In genomic region chr3:111688190-111688800, GRCh38 we compare ENCODE assay signal across 14 cellular contexts. TPM values are rescaled to one million over a fixed set of nuclear protein-coding genes. Genes with fewer than 3 reads are reported as not detected.
DNase-seq lines count a peak whose midpoint lies in the region; ATAC-seq and TF ChIP-seq lines count a peak whose summit lies in the region.
"Had no signal": no experiment of that assay in that cellular context is flagged by ENCODE, and none has a peak within 500 bp of the region (broad histone marks: within the 10 kb centered on the region; RNA-seq: fewer than 3 reads in every experiment).

No MANE protein-coding gene starts in this region.

- DNase-seq in CD8-positive, alpha-beta memory T cell = no peak
- DNase-seq in IMR-90 (no peak), immature natural killer cell (no peak), foreskin melanocyte (no peak)
- DNase-seq: CD4-positive, CD25-positive, alpha-beta regulatory T cell; DMS79; H7 had no signal

- H4K20me1 ChIP-seq in IMR-90 (ENCODE audit: insufficient read depth, low read length) = no peaks in the 10 kb centered on the region

- in situ Hi-C loops in IMR-90 (cut with MboI; ENCODE audit: low sequenced_read_pairs) = no loop called here

- CTCF ChIA-PET in CD8-positive, alpha-beta memory T cell (lab: Charles Lee) = interaction anchor here (1.2 to 1.9 kb wide), 3 partner anchors 11 to 29 kb away, joined by 3 to 9 read pairs (median 4); no protein-coding TSS in a partner anchor
- CTCF ChIA-PET in IMR-90 (lab: Yijun Ruan, JAX) = no interaction called here

- intact Hi-C loops in IMR-90 (cut with micrococcal nuclease) = no loop called here

- H3K4me1 ChIP-seq in CD8-positive, alpha-beta memory T cell (ENCODE audit: insufficient read depth, low read length) = peaks cover 15% of the 10 kb centered on the region
- no peaks in the 10 kb centered on the region; the same call in 1 of the 2 replicates for H3K4me1 ChIP-seq in IMR-90 (ENCODE audit: control insufficient read depth, insufficient read depth, low read length)
- peaks cover 0 to 5% (median 4%) of the 10 kb centered on the region in 4 donors for H3K4me1 ChIP-seq in liver (ENCODE audit: control insufficient read depth in 4 of 4, insufficient read depth in 4 of 4, low read length in 3 of 4)

- no TSS peak for BruUV-seq in IMR-90 (replicated peaks; lab: Mats Ljungman, UMichigan)

- no peak overlapping the region for H3K18ac ChIP-seq in IMR-90 (ENCODE audit: low read depth, low read length)

- no peak overlapping the region for H3K4me3 ChIP-seq in CD8-positive, alpha-beta memory T cell (ENCODE audit: low read length)
- H3K4me3 ChIP-seq in IMR-90 (ENCODE audit: insufficient read depth, low read depth, low read length) = no peak overlapping the region
- H3K4me3 ChIP-seq in liver (ENCODE audit: low read depth in 1 of 3, low read length in 3 of 3) = no peak overlapping the region
- H3K4me3 ChIP-seq: BLaER1 treated with 17β-estradiol and CSF1 and Interleukin-3, amounts not matched to agents 10 nM and 100 nM; GM12878; GM23338 had no signal

- no peak overlapping the region for H4K91ac ChIP-seq in IMR-90 (ENCODE audit: insufficient read depth, low read depth, low read length)

- no peaks in the 10 kb centered on the region for H3K27me3 ChIP-seq in CD8-positive, alpha-beta memory T cell (ENCODE audit: insufficient read depth, low read length, poor library complexity, severe bottlenecking)
- H3K27me3 ChIP-seq in IMR-90 (ENCODE audit: control insufficient read depth, insufficient read depth, low read length) = no peaks in the 10 kb centered on the region; the same call in 1 of the 2 replicates
- no peaks in the 10 kb centered on the region for H3K27me3 ChIP-seq in liver (ENCODE audit: control insufficient read depth in 4 of 4, insufficient read depth in 4 of 4, low read length in 3 of 4)
- H3K27me3 ChIP-seq: BLaER1 treated with 17β-estradiol and CSF1 and Interleukin-3, amounts not matched to agents 10 nM and 100 nM had no signal

- H4K8ac ChIP-seq in IMR-90 (ENCODE audit: low read depth in 2 of 2, low read length in 2 of 2) = no peak overlapping the region

- no peaks in the 10 kb centered on the region for H3K9me3 ChIP-seq in CD8-positive, alpha-beta memory T cell (ENCODE audit: low read length)
- H3K9me3 ChIP-seq in IMR-90 (ENCODE audit: control insufficient read depth, insufficient read depth, low read length) (no peaks in the 10 kb centered on the region), liver (ENCODE audit: control insufficient read depth in 4 of 4, low read length in 3 of 4) (no peaks in the 10 kb centered on the region)

- H2AK5ac ChIP-seq in IMR-90 (ENCODE audit: low read depth, low read length) = no peak overlapping the region

- H2AK9ac ChIP-seq in IMR-90 (replicated peaks; ENCODE audit: low read depth, low read length, poor library complexity) = no peak overlapping the region

- H3K4me2 ChIP-seq in IMR-90 (ENCODE audit: low read depth, low read length) = no peak overlapping the region
- H3K4me2 ChIP-seq: BLaER1 treated with 17β-estradiol and CSF1 and Interleukin-3, amounts not matched to agents 10 nM and 100 nM; GM23338 had no signal

- H3K36me3 Mint-ChIP-seq in CD8-positive, alpha-beta memory T cell = peaks cover 0 to 6% (median 0%) of the 10 kb centered on the region in 3 donors
- peaks cover 0 to 3% (median 0%) of the 10 kb centered on the region in 3 donors for H3K36me3 Mint-ChIP-seq in immature natural killer cell

- H3K27me3 Mint-ChIP-seq in CD8-positive, alpha-beta memory T cell = no peaks in the 10 kb centered on the region
- H3K27me3 Mint-ChIP-seq in immature natural killer cell (ENCODE audit: low read depth in 3 of 3) = peaks cover 0 to 2% (median 0%) of the 10 kb centered on the region in 3 donors
- H3K27me3 Mint-ChIP-seq: CD4-positive, CD25-positive, alpha-beta regulatory T cell had no signal

- WGBS in IMR-90 (ENCODE audit: extremely low coverage in 2 of 2, insufficient read length in 1 of 2), 2 experiments = no CpG with 5 or more reads among the region's 2 CpGs
- whole genome bisulfite sequencing in liver = 67% methylated on average over 2 of the region's 2 CpGs

- H3K9ac ChIP-seq in IMR-90 (ENCODE audit: low read depth, low read length) = no peak overlapping the region
- H3K9ac ChIP-seq in liver (ENCODE audit: low read depth in 1 of 2, low read length in 2 of 2) = no peak overlapping the region
- H3K9ac ChIP-seq: BLaER1 treated with 17β-estradiol and CSF1 and Interleukin-3, amounts not matched to agents 10 nM and 100 nM had no signal

- H2BK20ac ChIP-seq in IMR-90 (ENCODE audit: low read depth, low read length) = no peak overlapping the region

- H2AFZ ChIP-seq in IMR-90 (replicated peaks; ENCODE audit: low read length, poor library complexity) = no peak overlapping the region
- H2AFZ ChIP-seq: GM23338 had no signal

- H2BK5ac ChIP-seq in IMR-90 (ENCODE audit: low read depth, low read length, poor library complexity, severe bottlenecking) = no peak overlapping the region

- no peak overlapping the region for H4K5ac ChIP-seq in IMR-90 (ENCODE audit: low read depth, low read length)

- peaks cover 0 to 3% of the 10 kb centered on the region in 2 experiments; a peak in 1 of 4 replicates for H3K79me1 ChIP-seq in IMR-90 (ENCODE audit: low read depth in 1 of 2, low read length in 2 of 2)

- H3K23ac ChIP-seq in IMR-90 (ENCODE audit: low read depth, low read length) = no peak overlapping the region

- no peak overlapping the region for H3K4me3 Mint-ChIP-seq in CD8-positive, alpha-beta memory T cell
- H3K4me3 Mint-ChIP-seq in immature natural killer cell = no peak overlapping the region
- H3K4me3 Mint-ChIP-seq: CD4-positive, CD25-positive, alpha-beta regulatory T cell; GM23338 had no signal

- 0 out of 2 replicates have a peak, but pooled peaks cover 4% of the 10 kb centered on the region for H3K9me1 ChIP-seq in IMR-90 (ENCODE audit: insufficient read depth, low read length)

- ATAC-seq in IMR-90 (ENCODE audit: low read depth) (no peak), esophagus mucosa (no peak), HG02852 (IDR thresholded peaks at IDR 0.05; ENCODE audit: unreplicated experiment) (no peak)
- ATAC-seq: GM12878, GM23338 had no signal

- no peak overlapping the region for H3K56ac ChIP-seq in IMR-90 (ENCODE audit: extremely low read depth, insufficient read depth, low read length)

- peaks cover 52 to 80% (median 80%) of the 10 kb centered on the region in 3 donors for H3K4me1 Mint-ChIP-seq in CD8-positive, alpha-beta memory T cell
- peaks cover 72 to 86% of the 10 kb centered on the region in 2 donors for H3K4me1 Mint-ChIP-seq in immature natural killer cell

- TF ChIP-seq CTCF in IMR-90 (conservative IDR thresholded peaks at IDR 0.05; ENCODE audit: low read depth, low read length) (no peak), liver (IDR thresholded peaks at IDR 0.05; ENCODE audit: low read depth, low read length, missing input control) (no peak)

- TF ChIP-seq RAD21 in IMR-90 (IDR thresholded peaks at IDR 0.05; ENCODE audit: low read length) (no peak), liver (IDR thresholded peaks at IDR 0.05) (no peak)

- no peak overlapping the region for H3K14ac ChIP-seq in IMR-90 (replicated peaks; ENCODE audit: low read depth, low read length)

- no peaks in the 10 kb centered on the region for H3K9me3 Mint-ChIP-seq in CD8-positive, alpha-beta memory T cell
- H3K9me3 Mint-ChIP-seq in immature natural killer cell = no peaks in the 10 kb centered on the region
- H3K9me3 Mint-ChIP-seq: CD4-positive, CD25-positive, alpha-beta regulatory T cell; GM23338 had no signal

- POLR2A ChIA-PET in CD8-positive, alpha-beta memory T cell (lab: Charles Lee) = no interaction called here
- POLR2A ChIA-PET in IMR-90 (lab: Charles Lee; ENCODE audit: unreplicated experiment) = no interaction called here

- no peaks in the 10 kb centered on the region for H3K36me3 ChIP-seq in CD8-positive, alpha-beta memory T cell (ENCODE audit: insufficient read depth, low read length)
- H3K36me3 ChIP-seq in IMR-90 (ENCODE audit: control insufficient read depth, insufficient read depth, low read length) (no peaks in the 10 kb centered on the region), liver (ENCODE audit: control insufficient read depth in 4 of 4, insufficient read depth in 3 of 4, low read depth in 1 of 4, low read length in 3 of 4) (no peaks in the 10 kb centered on the region)
- H3K36me3 ChIP-seq: BLaER1 treated with 17β-estradiol and CSF1 and Interleukin-3, amounts not matched to agents 10 nM and 100 nM had no signal

- H2BK15ac ChIP-seq in IMR-90 (ENCODE audit: low read depth, low read length) = no peak overlapping the region

- no peak overlapping the region for H2BK120ac ChIP-seq in IMR-90 (ENCODE audit: low read depth, low read length)

- H3K4ac ChIP-seq in IMR-90 (ENCODE audit: low read depth, low read length) = peak overlapping the region; percentile 13; the same call in 1 of the 2 replicates

- dilution Hi-C loops in IMR-90 (cut with HindIII; ENCODE audit: low sequenced_read_pairs, unreplicated experiment) = no loop called here

- peak overlapping the region in 5 of 8 donors; percentile 4 to 66 (median 61) for H3K27ac Mint-ChIP-seq in CD8-positive, alpha-beta memory T cell
- peak overlapping the region in 4 of 6 donors; percentile 22 to 74 (median 42) for H3K27ac Mint-ChIP-seq in immature natural killer cell
- H3K27ac Mint-ChIP-seq: GM23338 had no signal

- H3K27ac ChIP-seq in CD8-positive, alpha-beta memory T cell (ENCODE audit: low read depth, low read length) = no peak overlapping the region
- H3K27ac ChIP-seq in IMR-90 (ENCODE audit: insufficient read depth, low read length) = no peak overlapping the region
- no peak overlapping the region for H3K27ac ChIP-seq in liver (ENCODE audit: low read depth in 1 of 2, low read length in 2 of 2)
- H3K27ac ChIP-seq: BLaER1 treated with 17β-estradiol and CSF1 and Interleukin-3, amounts not matched to agents 10 nM and 100 nM had no signal

- no peak for TF ChIP-seq POLR2A in IMR-90 (IDR thresholded peaks at IDR 0.05; ENCODE audit: low read depth, low read length)

TF ChIP-seq in IMR-90, 13 proteins besides CTCF, POLR2A, EP300 and RAD21 (continues in another document):
- TF ChIP-seq RCOR1 (IDR thresholded peaks at IDR 0.05; ENCODE audit: insufficient replicate concordance, low read length) = no peak
- no peak for TF ChIP-seq SMC3 (IDR thresholded peaks at IDR 0.05; ENCODE audit: low read depth, low read length)
- TF ChIP-seq MXI1 (IDR thresholded peaks at IDR 0.05; ENCODE audit: borderline replicate concordance, low read depth, low read length) = no peak

TF ChIP-seq in liver, 16 proteins besides CTCF, POLR2A, EP300 and RAD21 (continues in another document):
- TF ChIP-seq FOXA2 (IDR thresholded peaks at IDR 0.05) = no peak
- peak; percentile 40 to 54 for TF ChIP-seq HNF4A (conservative IDR thresholded peaks at IDR 0.05)

RNA-seq across cellular contexts. Expression of gene PLCXD2, which starts 13.8 kb away (rescaled TPM):
- total RNA-seq in CD8-positive, alpha-beta memory T cell = 10 to 100 TPM; 10.2 to 10.6 TPM
- 2.8 TPM for polyA plus RNA-seq in CD8-positive, alpha-beta memory T cell
- total RNA-seq in IMR-90 (2012; rRNA removed) = 2.2 and 2.5 TPM in 2 replicates
- 0.55 and 0.57 TPM in 2 replicates for polyA plus RNA-seq in IMR-90 (2012; rRNA removed)
- polyA plus RNA-seq in IMR-90 (2012; cell fraction: cytosol; rRNA removed) = 0.20 and 0.37 TPM in 2 replicates
- polyA plus RNA-seq in IMR-90 (2012; cell fraction: nucleus; rRNA removed; ENCODE audit: low replicate concordance) = 0.74 and 1.9 TPM in 2 replicates
- polyA plus RNA-seq in immature natural killer cell = 1 to 10 TPM in 2 of 3 donors, under 1 TPM in 1; 0.93 to 5.4 (median 2.2) TPM
- total RNA-seq in liver = 10 to 100 TPM in 1 of 2 donors, 1 to 10 TPM in 1; 9.9 to 17.3 TPM
- polyA plus RNA-seq in liver = 10 to 100 TPM; 17.4 to 38.6 TPM
- total RNA-seq in esophagus mucosa = 6.2 TPM
- total RNA-seq: G401 had no signal
